In the genomic region with DNA sequence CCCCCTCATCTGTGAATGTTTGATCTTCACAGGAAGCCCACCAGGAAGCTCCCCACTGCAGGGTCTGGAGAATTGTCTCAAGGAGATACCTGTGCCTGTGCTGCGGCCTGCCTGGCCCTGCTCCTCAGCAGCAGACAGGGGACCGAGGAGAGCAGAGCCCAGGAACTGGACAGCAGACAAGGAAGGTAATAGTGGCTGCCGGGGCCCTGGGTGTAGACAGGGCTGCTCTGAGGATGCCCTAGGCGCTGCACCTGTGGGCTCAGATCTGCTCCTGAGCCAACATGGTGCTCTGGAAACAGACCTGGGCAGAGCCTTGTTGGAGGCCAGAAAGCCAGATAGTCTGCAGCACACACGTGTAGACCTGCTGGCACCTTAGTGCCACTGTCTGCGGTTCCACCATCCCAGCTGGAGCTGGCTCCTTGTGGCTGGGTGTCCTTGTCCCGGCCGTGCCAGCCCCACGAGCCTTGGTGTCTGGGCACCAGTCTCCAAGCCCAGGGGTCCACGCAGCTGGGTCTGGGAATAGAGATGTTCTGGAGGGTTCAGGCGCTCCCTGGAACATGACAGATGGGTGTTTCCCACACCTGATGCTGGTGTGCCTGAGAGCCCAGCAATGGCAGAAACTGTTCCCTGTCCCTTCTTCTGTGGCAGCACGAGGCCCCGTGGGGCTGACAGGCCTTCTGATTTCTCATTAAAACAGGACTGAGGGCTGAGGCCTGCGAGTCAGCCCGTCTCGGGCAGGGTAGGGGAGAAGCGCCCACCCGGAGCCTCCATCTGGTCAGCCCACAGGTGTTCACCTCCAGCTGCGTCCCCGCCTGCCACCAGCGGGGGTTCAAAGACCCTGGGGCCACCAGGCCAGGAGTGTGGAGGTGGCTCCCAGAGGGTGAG, we compare ENCODE assay signal across 1 cellular context.
TF ChIP-seq lines count a peak whose summit lies in the region.

No MANE protein-coding gene starts in this region.

TF ChIP-seq in HepG2, 621 proteins besides CTCF, POLR2A, EP300 and RAD21:
- TF ChIP-seq ESRRA (CRISPR knock-in tag; IDR thresholded peaks at IDR 0.05; ENCODE audit: low read depth) (no peak), FOXK1 (CRISPR knock-in tag; IDR thresholded peaks at IDR 0.05; ENCODE audit: borderline replicate concordance, low read depth) (no peak), CEBPB (IDR thresholded peaks at IDR 0.05; ENCODE audit: borderline replicate concordance, low read depth, low read length) (no peak), ZNF30 (CRISPR knock-in tag; IDR thresholded peaks at IDR 0.05) (no peak), GATAD1 (CRISPR knock-in tag; IDR thresholded peaks at IDR 0.05) (no peak), ZBTB1 (CRISPR knock-in tag; IDR thresholded peaks at IDR 0.05; ENCODE audit: borderline replicate concordance) (no peak), IKZF4 (CRISPR knock-in tag; IDR thresholded peaks at IDR 0.05; ENCODE audit: borderline replicate concordance, low read depth, not compliant biosample characterization) (no peak), MTF2 (CRISPR knock-in tag; IDR thresholded peaks at IDR 0.05; ENCODE audit: borderline replicate concordance) (no peak), CAMTA2 (CRISPR knock-in tag; IDR thresholded peaks at IDR 0.05; ENCODE audit: borderline replicate concordance) (no peak), ZNF557 (CRISPR knock-in tag; IDR thresholded peaks at IDR 0.05) (no peak)
- TF ChIP-seq, protein P1, sequence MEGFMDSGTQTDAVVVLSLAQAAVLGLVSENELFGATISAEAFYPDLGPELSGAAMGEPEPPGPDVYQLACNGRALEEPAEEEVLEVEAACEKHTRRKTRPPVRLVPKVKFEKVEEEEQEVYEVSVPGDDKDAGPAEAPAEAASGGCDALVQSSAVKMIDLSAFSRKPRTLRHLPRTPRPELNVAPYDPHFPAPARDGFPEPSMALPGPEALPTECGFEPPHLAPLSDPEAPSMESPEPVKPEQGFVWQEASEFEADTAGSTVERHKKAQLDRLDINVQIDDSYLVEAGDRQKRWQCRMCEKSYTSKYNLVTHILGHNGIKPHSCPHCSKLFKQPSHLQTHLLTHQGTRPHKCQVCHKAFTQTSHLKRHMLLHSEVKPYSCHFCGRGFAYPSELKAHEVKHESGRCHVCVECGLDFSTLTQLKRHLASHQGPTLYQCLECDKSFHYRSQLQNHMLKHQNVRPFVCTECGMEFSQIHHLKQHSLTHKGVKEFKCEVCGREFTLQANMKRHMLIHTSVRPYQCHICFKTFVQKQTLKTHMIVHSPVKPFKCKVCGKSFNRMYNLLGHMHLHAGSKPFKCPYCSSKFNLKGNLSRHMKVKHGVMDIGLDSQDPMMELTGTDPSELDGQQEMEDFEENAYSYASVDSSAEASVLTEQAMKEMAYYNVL (CRISPR knock-in tag; IDR thresholded peaks at IDR 0.05; ENCODE audit: borderline replicate concordance) = no peak
- TF ChIP-seq, protein P2, sequence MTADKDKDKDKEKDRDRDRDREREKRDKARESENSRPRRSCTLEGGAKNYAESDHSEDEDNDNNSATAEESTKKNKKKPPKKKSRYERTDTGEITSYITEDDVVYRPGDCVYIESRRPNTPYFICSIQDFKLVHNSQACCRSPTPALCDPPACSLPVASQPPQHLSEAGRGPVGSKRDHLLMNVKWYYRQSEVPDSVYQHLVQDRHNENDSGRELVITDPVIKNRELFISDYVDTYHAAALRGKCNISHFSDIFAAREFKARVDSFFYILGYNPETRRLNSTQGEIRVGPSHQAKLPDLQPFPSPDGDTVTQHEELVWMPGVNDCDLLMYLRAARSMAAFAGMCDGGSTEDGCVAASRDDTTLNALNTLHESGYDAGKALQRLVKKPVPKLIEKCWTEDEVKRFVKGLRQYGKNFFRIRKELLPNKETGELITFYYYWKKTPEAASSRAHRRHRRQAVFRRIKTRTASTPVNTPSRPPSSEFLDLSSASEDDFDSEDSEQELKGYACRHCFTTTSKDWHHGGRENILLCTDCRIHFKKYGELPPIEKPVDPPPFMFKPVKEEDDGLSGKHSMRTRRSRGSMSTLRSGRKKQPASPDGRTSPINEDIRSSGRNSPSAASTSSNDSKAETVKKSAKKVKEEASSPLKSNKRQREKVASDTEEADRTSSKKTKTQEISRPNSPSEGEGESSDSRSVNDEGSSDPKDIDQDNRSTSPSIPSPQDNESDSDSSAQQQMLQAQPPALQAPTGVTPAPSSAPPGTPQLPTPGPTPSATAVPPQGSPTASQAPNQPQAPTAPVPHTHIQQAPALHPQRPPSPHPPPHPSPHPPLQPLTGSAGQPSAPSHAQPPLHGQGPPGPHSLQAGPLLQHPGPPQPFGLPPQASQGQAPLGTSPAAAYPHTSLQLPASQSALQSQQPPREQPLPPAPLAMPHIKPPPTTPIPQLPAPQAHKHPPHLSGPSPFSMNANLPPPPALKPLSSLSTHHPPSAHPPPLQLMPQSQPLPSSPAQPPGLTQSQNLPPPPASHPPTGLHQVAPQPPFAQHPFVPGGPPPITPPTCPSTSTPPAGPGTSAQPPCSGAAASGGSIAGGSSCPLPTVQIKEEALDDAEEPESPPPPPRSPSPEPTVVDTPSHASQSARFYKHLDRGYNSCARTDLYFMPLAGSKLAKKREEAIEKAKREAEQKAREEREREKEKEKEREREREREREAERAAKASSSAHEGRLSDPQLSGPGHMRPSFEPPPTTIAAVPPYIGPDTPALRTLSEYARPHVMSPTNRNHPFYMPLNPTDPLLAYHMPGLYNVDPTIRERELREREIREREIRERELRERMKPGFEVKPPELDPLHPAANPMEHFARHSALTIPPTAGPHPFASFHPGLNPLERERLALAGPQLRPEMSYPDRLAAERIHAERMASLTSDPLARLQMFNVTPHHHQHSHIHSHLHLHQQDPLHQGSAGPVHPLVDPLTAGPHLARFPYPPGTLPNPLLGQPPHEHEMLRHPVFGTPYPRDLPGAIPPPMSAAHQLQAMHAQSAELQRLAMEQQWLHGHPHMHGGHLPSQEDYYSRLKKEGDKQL (CRISPR knock-in tag; IDR thresholded peaks at IDR 0.05; ENCODE audit: low read depth) = no peak
- TF ChIP-seq, protein P3, sequence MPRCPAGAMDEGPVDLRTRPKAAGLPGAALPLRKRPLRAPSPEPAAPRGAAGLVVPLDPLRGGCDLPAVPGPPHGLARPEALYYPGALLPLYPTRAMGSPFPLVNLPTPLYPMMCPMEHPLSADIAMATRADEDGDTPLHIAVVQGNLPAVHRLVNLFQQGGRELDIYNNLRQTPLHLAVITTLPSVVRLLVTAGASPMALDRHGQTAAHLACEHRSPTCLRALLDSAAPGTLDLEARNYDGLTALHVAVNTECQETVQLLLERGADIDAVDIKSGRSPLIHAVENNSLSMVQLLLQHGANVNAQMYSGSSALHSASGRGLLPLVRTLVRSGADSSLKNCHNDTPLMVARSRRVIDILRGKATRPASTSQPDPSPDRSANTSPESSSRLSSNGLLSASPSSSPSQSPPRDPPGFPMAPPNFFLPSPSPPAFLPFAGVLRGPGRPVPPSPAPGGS (CRISPR knock-in tag; IDR thresholded peaks at IDR 0.05) = no peak
- TF ChIP-seq, protein P4, sequence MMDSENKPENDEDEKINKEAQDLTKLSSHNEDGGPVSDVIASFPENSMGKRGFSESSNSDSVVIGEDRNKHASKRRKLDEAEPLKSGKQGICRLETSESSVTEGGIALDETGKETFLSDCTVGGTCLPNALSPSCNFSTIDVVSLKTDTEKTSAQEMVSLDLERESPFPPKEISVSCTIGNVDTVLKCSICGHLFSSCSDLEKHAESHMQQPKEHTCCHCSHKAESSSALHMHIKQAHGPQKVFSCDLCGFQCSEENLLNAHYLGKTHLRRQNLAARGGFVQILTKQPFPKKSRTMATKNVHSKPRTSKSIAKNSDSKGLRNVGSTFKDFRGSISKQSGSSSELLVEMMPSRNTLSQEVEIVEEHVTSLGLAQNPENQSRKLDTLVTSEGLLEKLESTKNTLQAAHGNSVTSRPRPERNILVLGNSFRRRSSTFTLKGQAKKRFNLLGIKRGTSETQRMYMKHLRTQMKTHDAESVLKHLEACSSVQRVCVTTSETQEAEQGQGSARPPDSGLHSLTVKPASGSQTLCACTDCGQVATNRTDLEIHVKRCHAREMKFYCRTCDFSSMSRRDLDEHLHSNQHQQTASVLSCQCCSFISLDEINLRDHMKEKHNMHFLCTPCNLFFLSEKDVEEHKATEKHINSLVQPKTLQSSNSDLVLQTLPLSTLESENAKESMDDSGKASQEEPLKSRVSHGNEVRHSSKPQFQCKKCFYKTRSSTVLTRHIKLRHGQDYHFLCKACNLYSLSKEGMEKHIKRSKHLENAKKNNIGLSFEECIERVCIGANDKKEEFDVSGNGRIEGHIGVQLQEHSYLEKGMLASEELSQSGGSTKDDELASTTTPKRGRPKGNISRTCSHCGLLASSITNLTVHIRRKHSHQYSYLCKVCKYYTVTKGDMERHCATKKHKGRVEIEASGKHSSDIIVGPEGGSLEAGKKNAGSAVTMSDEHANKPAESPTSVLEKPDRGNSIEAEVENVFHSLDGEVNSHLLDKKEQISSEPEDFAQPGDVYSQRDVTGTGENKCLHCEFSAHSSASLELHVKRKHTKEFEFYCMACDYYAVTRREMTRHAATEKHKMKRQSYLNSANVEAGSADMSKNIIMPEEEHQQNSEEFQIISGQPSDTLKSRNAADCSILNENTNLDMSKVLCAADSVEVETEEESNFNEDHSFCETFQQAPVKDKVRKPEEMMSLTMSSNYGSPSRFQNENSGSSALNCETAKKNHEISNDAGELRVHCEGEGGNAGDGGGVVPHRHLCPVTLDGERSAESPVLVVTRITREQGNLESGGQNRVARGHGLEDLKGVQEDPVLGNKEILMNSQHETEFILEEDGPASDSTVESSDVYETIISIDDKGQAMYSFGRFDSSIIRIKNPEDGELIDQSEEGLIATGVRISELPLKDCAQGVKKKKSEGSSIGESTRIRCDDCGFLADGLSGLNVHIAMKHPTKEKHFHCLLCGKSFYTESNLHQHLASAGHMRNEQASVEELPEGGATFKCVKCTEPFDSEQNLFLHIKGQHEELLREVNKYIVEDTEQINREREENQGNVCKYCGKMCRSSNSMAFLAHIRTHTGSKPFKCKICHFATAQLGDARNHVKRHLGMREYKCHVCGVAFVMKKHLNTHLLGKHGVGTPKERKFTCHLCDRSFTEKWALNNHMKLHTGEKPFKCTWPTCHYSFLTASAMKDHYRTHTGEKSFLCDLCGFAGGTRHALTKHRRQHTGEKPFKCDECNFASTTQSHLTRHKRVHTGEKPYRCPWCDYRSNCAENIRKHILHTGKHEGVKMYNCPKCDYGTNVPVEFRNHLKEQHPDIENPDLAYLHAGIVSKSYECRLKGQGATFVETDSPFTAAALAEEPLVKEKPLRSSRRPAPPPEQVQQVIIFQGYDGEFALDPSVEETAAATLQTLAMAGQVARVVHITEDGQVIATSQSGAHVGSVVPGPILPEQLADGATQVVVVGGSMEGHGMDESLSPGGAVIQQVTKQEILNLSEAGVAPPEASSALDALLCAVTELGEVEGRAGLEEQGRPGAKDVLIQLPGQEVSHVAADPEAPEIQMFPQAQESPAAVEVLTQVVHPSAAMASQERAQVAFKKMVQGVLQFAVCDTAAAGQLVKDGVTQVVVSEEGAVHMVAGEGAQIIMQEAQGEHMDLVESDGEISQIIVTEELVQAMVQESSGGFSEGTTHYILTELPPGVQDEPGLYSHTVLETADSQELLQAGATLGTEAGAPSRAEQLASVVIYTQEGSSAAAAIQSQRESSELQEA (CRISPR knock-in tag; IDR thresholded peaks at IDR 0.05; ENCODE audit: not compliant biosample characterization) = no peak
